Comparison of ENCODE assay signal across 26 cellular contexts in genomic region chrX:44778254-44778653, GRCh38.
A peak's percentile ranks its signal among the peaks of the same experiment; 100 is the strongest.
DNase-seq lines count a peak whose midpoint lies in the region; ATAC-seq, FAIRE-seq and TF ChIP-seq lines count a peak whose summit lies in the region.
"Had no signal": no experiment of that assay in that cellular context is flagged by ENCODE, and none has a peak within 500 bp of the region (broad histone marks: within the 10 kb centered on the region; RNA-seq: fewer than 3 reads in every experiment).

No MANE protein-coding gene starts in this region.

- H3K9ac ChIP-seq in K562 (ENCODE audit: insufficient read depth in 1 of 2, low read depth in 2 of 2, low read length in 2 of 2), result no peak overlapping the region
- H3K9ac ChIP-seq: BLaER1 had no signal

- CTCF ChIA-PET in A549 (lab: Yijun Ruan, JAX) (no interaction called here), K562 (lab: Yijun Ruan, JAX; ENCODE audit: low intra/inter-chr PET ratio) (no interaction called here)

- ATAC-seq in A549 (no peak), K562 (no peak), GM18867 (IDR thresholded peaks at IDR 0.05; ENCODE audit: unreplicated experiment) (no peak)
- ATAC-seq: GM12878 had no signal

- no peaks in the 10 kb centered on the region for H3K36me3 ChIP-seq in K562 (ENCODE audit: control insufficient read depth, insufficient read depth, low read length)
- no peaks in the 10 kb centered on the region for H3K36me3 ChIP-seq in osteoblast (ENCODE audit: insufficient read depth, low read length)
- no peaks in the 10 kb centered on the region for H3K36me3 ChIP-seq in vagina
- H3K36me3 ChIP-seq: BE2C, BLaER1 had no signal

- BruUV-seq in K562 (replicated peaks; lab: Mats Ljungman, UMichigan), result no TSS peak

- H3K9me3 ChIP-seq in A549 (no peaks in the 10 kb centered on the region), K562 (replicated peaks; ENCODE audit: control insufficient read depth, insufficient read depth, low read depth, low read length) (no peaks in the 10 kb centered on the region), osteoblast (ENCODE audit: low read depth, low read length) (no peaks in the 10 kb centered on the region), vagina (no peaks in the 10 kb centered on the region)
- H3K9me3 ChIP-seq: BE2C, BLaER1 had no signal

- no peaks in the 10 kb centered on the region for H3K9me1 ChIP-seq in K562 (ENCODE audit: control insufficient read depth, insufficient read depth, low read length)

- 59% methylated on average over 7 of the region's 7 CpGs for WGBS in A549 (ENCODE audit: missing lambda C conversion rate)
- WGBS in K562 (ENCODE audit: insufficient coverage, low coverage, missing lambda C conversion rate), result 21% methylated on average over 5 of the region's 7 CpGs

- in situ Hi-C loops in K562 (cut with MboI), result no loop called here

- no peak overlapping the region for H2AFZ ChIP-seq in K562 (ENCODE audit: low read depth, low read length)
- no peak overlapping the region for H2AFZ ChIP-seq in osteoblast (ENCODE audit: low read length)

- TF ChIP-seq CTCF in A549 (IDR thresholded peaks at IDR 0.05) (no peak), K562 (IDR thresholded peaks at IDR 0.05 in 2 of 3, conservative IDR thresholded peaks at IDR 0.05 in 1 of 3; ENCODE audit: insufficient read depth in 2 of 3, low read depth in 1 of 3, low read length in 3 of 3) (no peak), osteoblast (IDR thresholded peaks at IDR 0.05; ENCODE audit: extremely low read depth, low read depth, low read length) (no peak), vagina (IDR thresholded peaks at IDR 0.05) (no peak)

- H3K4me3 ChIP-seq in A549, result no peak overlapping the region
- no peak overlapping the region for H3K4me3 ChIP-seq in K562
- H3K4me3 ChIP-seq in osteoblast (ENCODE audit: insufficient read depth, low read length), result no peak overlapping the region
- H3K4me3 ChIP-seq in vagina, result no peak overlapping the region
- H3K4me3 ChIP-seq: BLaER1, GM12878 had no signal

- H3K27ac ChIP-seq in A549 (no peak overlapping the region), K562 (ENCODE audit: extremely low read depth, low read depth, low read length) (no peak overlapping the region), osteoblast (ENCODE audit: low read depth, low read length) (no peak overlapping the region), vagina (no peak overlapping the region)
- H3K27ac ChIP-seq: 22Rv1, BLaER1 had no signal

- no peak overlapping the region for H3K4me2 ChIP-seq in A549
- no peak overlapping the region for H3K4me2 ChIP-seq in K562 (ENCODE audit: insufficient read depth, low read length)
- no peak overlapping the region for H3K4me2 ChIP-seq in osteoblast (ENCODE audit: insufficient read depth, low read length)
- H3K4me2 ChIP-seq: BLaER1 had no signal

- no peaks in the 10 kb centered on the region for H3K79me2 ChIP-seq in K562 (ENCODE audit: control insufficient read depth, insufficient read depth, low read length)
- no peaks in the 10 kb centered on the region for H3K79me2 ChIP-seq in osteoblast (ENCODE audit: insufficient read depth, low read length)

- H3K4me1 ChIP-seq in A549 (no peaks in the 10 kb centered on the region), K562 (replicated peaks in 1 of 2; ENCODE audit: control insufficient read depth in 2 of 2, insufficient read depth in 2 of 2, low read length in 2 of 2) (no peaks in the 10 kb centered on the region; a peak in 1 of 5 replicates), osteoblast (ENCODE audit: insufficient read depth, low read length) (no peaks in the 10 kb centered on the region), vagina (no peaks in the 10 kb centered on the region)
- H3K4me1 ChIP-seq: BE2C, BLaER1 had no signal

- intact Hi-C loops in K562 (cut with micrococcal nuclease) (no loop called here), vagina (cut with DNase I) (no loop called here)

- no peak for TF ChIP-seq EP300 in A549 (IDR thresholded peaks at IDR 0.05)
- TF ChIP-seq EP300 in K562 (IDR thresholded peaks at IDR 0.05; ENCODE audit: low read length), result no peak

- TF ChIP-seq POLR2A in A549 (IDR thresholded peaks at IDR 0.05; ENCODE audit: low read length) (no peak), K562 (conservative IDR thresholded peaks at IDR 0.05) (no peak), vagina (IDR thresholded peaks at IDR 0.05) (no peak)

- POLR2A ChIA-PET in A549 (lab: Yijun Ruan, JAX) (no interaction called here), K562 (lab: Yijun Ruan, JAX) (no interaction called here)

- TF ChIP-seq RAD21 in A549 (conservative IDR thresholded peaks at IDR 0.05 in 1 of 2, IDR thresholded peaks at IDR 0.05 in 1 of 2) (no peak), K562 (CRISPR knock-in tag; conservative IDR thresholded peaks at IDR 0.05 in 1 of 2, IDR thresholded peaks at IDR 0.05 in 1 of 2) (no peak)

- no peaks in the 10 kb centered on the region for H3K27me3 ChIP-seq in K562 (ENCODE audit: control insufficient read depth in 2 of 2, insufficient read depth in 2 of 2, low read length in 2 of 2)
- H3K27me3 ChIP-seq in osteoblast (ENCODE audit: insufficient read depth, low read length), result no peaks in the 10 kb centered on the region
- no peaks in the 10 kb centered on the region for H3K27me3 ChIP-seq in vagina
- H3K27me3 ChIP-seq: BE2C, BLaER1 had no signal

- H4K20me1 ChIP-seq in K562 (replicated peaks; ENCODE audit: control insufficient read depth, insufficient read depth, low read length), result no peaks in the 10 kb centered on the region
- H4K20me1 ChIP-seq in osteoblast (ENCODE audit: insufficient read depth, low read length), result no peaks in the 10 kb centered on the region
- H4K20me1 ChIP-seq: BLaER1 had no signal

- FAIRE-seq in A549 (lab: Jason Lieb, UNC) (no peak), K562 (lab: Jason Lieb, UNC) (no peak)
- FAIRE-seq: GM12878, GM12892, GM18507, GM19239 had no signal

- peak in 1 of 2 experiments; percentile 1 for DNase-seq in A549 (ENCODE audit: low read depth in 1 of 2, low spot score in 1 of 2)
- no peak for DNase-seq in K562 (ENCODE audit: extremely low read depth in 1 of 4, low spot score in 3 of 4)
- peak; percentile 23 for DNase-seq in osteoblast (ENCODE audit: insufficient read length, low spot score, missing footprints)
- no peak for DNase-seq in stimulated activated naive CD4-positive, alpha-beta T cell treated with Interleukin-2 at 50 U/mL for 16 hours (lab: John Stamatoyannopoulos, UW)
- no peak for DNase-seq in vagina (ENCODE audit: extremely low spot score in 2 of 2)
- DNase-seq: ACHN; BE2C; C1 segment of cervical spinal cord; CD4-positive, alpha-beta memory T cell; CD4-positive, CD25-positive, alpha-beta regulatory T cell; CD8-positive, alpha-beta memory T cell; COR-L47; DMS 273 treated with DMSO at 0.1 percent for 48 hours; DMS153; DMS53; DMS79; DND-41; EL; GDM1 had no signal

TF ChIP-seq in A549, 52 proteins besides CTCF, POLR2A, EP300 and RAD21:
- TF ChIP-seq HOXB13 (CRISPR knock-in tag; IDR thresholded peaks at IDR 0.05; ENCODE audit: low read depth), result no peak
- TF ChIP-seq MAFK (IDR thresholded peaks at IDR 0.05; ENCODE audit: partially characterized antibody), result peak; percentile 58

TF ChIP-seq in K562, 482 proteins besides CTCF, POLR2A, EP300 and RAD21:
- TF ChIP-seq ZNF316 (IDR thresholded peaks at IDR 0.05) (peak; percentile 73), HDGF (IDR thresholded peaks at IDR 0.05) (no peak), HNRNPLL (IDR thresholded peaks at IDR 0.05; ENCODE audit: low read depth, low read length, poor library complexity, severe bottlenecking) (no peak), C11orf30 (IDR thresholded peaks at IDR 0.05; ENCODE audit: low read depth) (peak; percentile 54)
TF ChIP-seq in K562: peak in this region for 2.

Comparison
In these comparisons a context has a peak if more than half of its experiments do, and no peak if none do; other contexts are left out.
1. Of the 35 proteins assayed by ChIP-seq in both K562 and A549: peak only in K562: none; only in A549: MAFK; in both: none; in neither: 34.